In the genomic region with DNA sequence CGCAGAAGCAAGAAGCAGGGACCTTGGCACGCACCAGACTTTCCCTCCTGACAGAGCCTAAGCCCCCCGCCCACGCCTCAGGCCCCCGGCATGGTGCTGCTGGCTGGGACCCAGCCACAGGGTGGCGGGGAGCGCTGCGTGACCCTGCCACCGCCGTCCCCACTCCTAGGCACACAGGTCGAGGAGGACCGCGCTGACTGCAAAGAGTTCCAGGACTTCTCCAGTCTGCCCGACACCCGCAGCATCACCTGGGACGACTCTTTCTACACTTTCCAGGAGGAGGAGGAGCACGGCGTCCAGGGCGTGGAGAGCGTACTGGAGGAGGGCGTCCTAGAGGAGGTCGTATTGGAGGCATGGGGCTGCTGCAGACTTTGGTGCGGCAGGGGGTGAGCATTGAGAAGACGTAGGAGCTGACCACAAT, we compare ENCODE assay signal across 22 cellular contexts.
DNase-seq lines count a peak whose midpoint lies in the region; ATAC-seq and TF ChIP-seq lines count a peak whose summit lies in the region.
"Had no signal": no experiment of that assay in that cellular context is flagged by ENCODE, and none has a peak within 500 bp of the region (broad histone marks: within the 10 kb centered on the region; RNA-seq: fewer than 3 reads in every experiment).

No MANE protein-coding gene starts in this region.

- H3K27ac ChIP-seq in left ventricle myocardium inferior (replicated peaks) (no peak overlapping the region), heart right ventricle (no peak overlapping the region), right cardiac atrium (ENCODE audit: low read length) (no peak overlapping the region), upper lobe of left lung (no peak overlapping the region)
- H3K27ac ChIP-seq: HL-60 had no signal

- ATAC-seq in heart right ventricle (no peak), right cardiac atrium (no peak), upper lobe of left lung (ENCODE audit: low FRiP score in 2 of 2) (no peak), GM19397 (IDR thresholded peaks at IDR 0.05; ENCODE audit: unreplicated experiment) (no peak)

- WGBS in heart right ventricle, 2 donors = 84 to 87% methylated on average over 24 of the region's 24 CpGs
- WGBS in right cardiac atrium = 88% methylated on average over 24 of the region's 24 CpGs
- 88 to 89% methylated on average over 23 to 24 of the region's 24 CpGs for WGBS in upper lobe of left lung, 2 donors

- intact Hi-C loops in left ventricle myocardium inferior (cut with micrococcal nuclease) = no loop called here
- intact Hi-C loops in heart right ventricle (cut with DNase I) = no loop called here
- intact Hi-C loops in right cardiac atrium (cut with DNase I) = no loop called here
- intact Hi-C loops in activated T-helper 2 cell treated with anti-CD3 and anti-CD28 coated beads, Interferon-gamma antibody, Interleukin-2, Interleukin-4, amounts not matched to agents 10 μg/mL and 5 μg/mL and 100 μg/mL, durations not matched to agents 14 hours and 24 hours and 36 hours (cut with micrococcal nuclease) = no loop called here

- H3K9me3 ChIP-seq in left ventricle myocardium inferior (replicated peaks) (peaks cover 3% of the 10 kb centered on the region), heart right ventricle (peaks cover 0 to 8% (median 0%) of the 10 kb centered on the region in 11 donors), right cardiac atrium (ENCODE audit: control insufficient read depth, low read length) (no peaks in the 10 kb centered on the region), upper lobe of left lung (no peaks in the 10 kb centered on the region)
- H3K9me3 ChIP-seq: BE2C had no signal

- no peak for TF ChIP-seq POLR2A in upper lobe of left lung (IDR thresholded peaks at IDR 0.05)

- H3K27ac Mint-ChIP-seq in osteocyte (ENCODE audit: unreplicated experiment) = no peak overlapping the region
- H3K27ac Mint-ChIP-seq in activated T-helper 2 cell treated with anti-CD3 and anti-CD28 coated beads, Interferon-gamma antibody, Interleukin-2, Interleukin-4, amounts not matched to agents 10 μg/mL and 5 μg/mL and 100 μg/mL, durations not matched to agents 14 hours and 24 hours and 36 hours = no peak overlapping the region
- H3K27ac Mint-ChIP-seq: CD4-positive, CD25-positive, alpha-beta regulatory T cell had no signal

- no peak for TF ChIP-seq EP300 in upper lobe of left lung (IDR thresholded peaks at IDR 0.05)

- peak; percentile 7 for DNase-seq in left ventricle myocardium inferior
- DNase-seq in heart right ventricle = no peak
- DNase-seq in right cardiac atrium = peak in 2 of 3 donors; percentile 35 to 38
- DNase-seq in osteocyte (ENCODE audit: extremely low spot score, unreplicated experiment) = peak; percentile 84
- DNase-seq in upper lobe of left lung = peak; percentile 10 to 64
- DNase-seq in dedifferentiated amniotic fluid mesenchymal stem cell (ENCODE audit: extremely low spot score) = no peak
- DNase-seq in activated T-helper 2 cell treated with anti-CD3 and anti-CD28 coated beads, Interferon-gamma antibody, Interleukin-2, Interleukin-4, amounts not matched to agents 10 μg/mL and 5 μg/mL and 100 μg/mL, durations not matched to agents 14 hours and 24 hours and 36 hours (ENCODE audit: low spot score) = no peak
- DNase-seq: BE2C; CD4-positive, CD25-positive, alpha-beta regulatory T cell; COR-L47; DMS 273 treated with DMSO at 0.1 percent for 48 hours; DND-41; IMR-90; NCI-H1417; NCI-H187 treated with DMSO at 0.1 percent for 48 hours; NCI-H2227 treated with DMSO at 0.1 percent for 48 hours; NCI-H524; NCI-H82; OCI-M1 had no signal

- H3K4me1 ChIP-seq in left ventricle myocardium inferior = no peaks in the 10 kb centered on the region
- H3K4me1 ChIP-seq in heart right ventricle = no peaks in the 10 kb centered on the region
- no peaks in the 10 kb centered on the region for H3K4me1 ChIP-seq in right cardiac atrium (ENCODE audit: control insufficient read depth, insufficient read depth, low read length)
- no peaks in the 10 kb centered on the region for H3K4me1 ChIP-seq in upper lobe of left lung
- H3K4me1 ChIP-seq: BE2C had no signal

- H3K4me3 Mint-ChIP-seq in osteocyte (ENCODE audit: unreplicated experiment) = no peak overlapping the region
- no peak overlapping the region for H3K4me3 Mint-ChIP-seq in activated T-helper 2 cell treated with anti-CD3 and anti-CD28 coated beads, Interferon-gamma antibody, Interleukin-2, Interleukin-4, amounts not matched to agents 10 μg/mL and 5 μg/mL and 100 μg/mL, durations not matched to agents 14 hours and 24 hours and 36 hours (ENCODE audit: low read depth)
- H3K4me3 Mint-ChIP-seq: CD4-positive, CD25-positive, alpha-beta regulatory T cell had no signal

- no peak overlapping the region for H3K4me3 ChIP-seq in left ventricle myocardium inferior
- H3K4me3 ChIP-seq in heart right ventricle = no peak overlapping the region
- no peak overlapping the region for H3K4me3 ChIP-seq in right cardiac atrium (ENCODE audit: low read length)
- H3K4me3 ChIP-seq in upper lobe of left lung = no peak overlapping the region
- H3K4me3 ChIP-seq: HAP-1 had no signal

- H3K4me1 Mint-ChIP-seq in osteocyte (ENCODE audit: unreplicated experiment) = no peaks in the 10 kb centered on the region
- H3K4me1 Mint-ChIP-seq in activated T-helper 2 cell treated with anti-CD3 and anti-CD28 coated beads, Interferon-gamma antibody, Interleukin-2, Interleukin-4, amounts not matched to agents 10 μg/mL and 5 μg/mL and 100 μg/mL, durations not matched to agents 14 hours and 24 hours and 36 hours (ENCODE audit: low read depth) = no peaks in the 10 kb centered on the region
- H3K4me1 Mint-ChIP-seq: CD4-positive, CD25-positive, alpha-beta regulatory T cell had no signal

- TF ChIP-seq CTCF in left ventricle myocardium inferior (IDR thresholded peaks at IDR 0.05; ENCODE audit: borderline replicate concordance) = no peak
- TF ChIP-seq CTCF in heart right ventricle (IDR thresholded peaks at IDR 0.05) = no peak
- no peak for TF ChIP-seq CTCF in osteocyte (IDR thresholded peaks at IDR 0.05)
- TF ChIP-seq CTCF in upper lobe of left lung (IDR thresholded peaks at IDR 0.05) = no peak

- H3K27me3 Mint-ChIP-seq in osteocyte (ENCODE audit: unreplicated experiment) = no peaks in the 10 kb centered on the region
- H3K27me3 Mint-ChIP-seq in activated T-helper 2 cell treated with anti-CD3 and anti-CD28 coated beads, Interferon-gamma antibody, Interleukin-2, Interleukin-4, amounts not matched to agents 10 μg/mL and 5 μg/mL and 100 μg/mL, durations not matched to agents 14 hours and 24 hours and 36 hours (ENCODE audit: low read depth) = no peaks in the 10 kb centered on the region
- H3K27me3 Mint-ChIP-seq: CD4-positive, CD25-positive, alpha-beta regulatory T cell had no signal

- H3K9me3 Mint-ChIP-seq in osteocyte (ENCODE audit: unreplicated experiment) = peaks cover 17% of the 10 kb centered on the region
- peaks cover 6% of the 10 kb centered on the region for H3K9me3 Mint-ChIP-seq in activated T-helper 2 cell treated with anti-CD3 and anti-CD28 coated beads, Interferon-gamma antibody, Interleukin-2, Interleukin-4, amounts not matched to agents 10 μg/mL and 5 μg/mL and 100 μg/mL, durations not matched to agents 14 hours and 24 hours and 36 hours

- H3K36me3 ChIP-seq in left ventricle myocardium inferior (no peaks in the 10 kb centered on the region), heart right ventricle (no peaks in the 10 kb centered on the region), upper lobe of left lung (no peaks in the 10 kb centered on the region)
- H3K36me3 ChIP-seq: BE2C, HAP-1 had no signal

- H3K27me3 ChIP-seq in left ventricle myocardium inferior (ENCODE audit: low read depth) (no peaks in the 10 kb centered on the region), heart right ventricle (no peaks in the 10 kb centered on the region), right cardiac atrium (ENCODE audit: control insufficient read depth, insufficient read depth) (no peaks in the 10 kb centered on the region), upper lobe of left lung (no peaks in the 10 kb centered on the region)
- H3K27me3 ChIP-seq: BE2C had no signal

- no peaks in the 10 kb centered on the region for H3K36me3 Mint-ChIP-seq in osteocyte (ENCODE audit: unreplicated experiment)
- no peaks in the 10 kb centered on the region for H3K36me3 Mint-ChIP-seq in activated T-helper 2 cell treated with anti-CD3 and anti-CD28 coated beads, Interferon-gamma antibody, Interleukin-2, Interleukin-4, amounts not matched to agents 10 μg/mL and 5 μg/mL and 100 μg/mL, durations not matched to agents 14 hours and 24 hours and 36 hours (ENCODE audit: low read depth)
- H3K36me3 Mint-ChIP-seq: CD4-positive, CD25-positive, alpha-beta regulatory T cell had no signal

Comparison
In these comparisons a context has a peak if more than half of its experiments do, and no peak if none do; other contexts are left out.
1. DNase-seq: peak in left ventricle myocardium inferior (single experiment), right cardiac atrium (2 of 3), osteocyte (single experiment) and upper lobe of left lung (2 of 2); none in heart right ventricle (0 of 2), dedifferentiated amniotic fluid mesenchymal stem cell (single experiment) and activated T-helper 2 cell treated with anti-CD3 and anti-CD28 coated beads, Interferon-gamma antibody, Interleukin-2, Interleukin-4, amounts not matched to agents 10 μg/mL and 5 μg/mL and 100 μg/mL, durations not matched to agents 14 hours and 24 hours and 36 hours (single experiment).